18 cellular contexts compared by ENCODE assay signal in genomic region chr6:167221408-167222201, GRCh38.
"Had no signal": no experiment of that assay in that cellular context is flagged by ENCODE, and none has a peak within 500 bp of the region (broad histone marks: within the 10 kb centered on the region; RNA-seq: fewer than 3 reads in every experiment).

No MANE protein-coding gene starts in this region.

- ATAC-seq: esophagus mucosa, psoas muscle, T-cell had no signal

- H3K9me3 Mint-ChIP-seq: natural killer cell treated with Interleukin-12 subunit alpha and Interleukin-12 subunit beta and Interleukin-15 and Interleukin-18, amount 100 ng/mL, for 72 hours; T-cell had no signal

- H3K36me3 Mint-ChIP-seq: natural killer cell treated with Interleukin-12 subunit alpha and Interleukin-12 subunit beta and Interleukin-15 and Interleukin-18, amount 100 ng/mL, for 72 hours; T-cell had no signal

- H3K27ac Mint-ChIP-seq: natural killer cell treated with Interleukin-12 subunit alpha and Interleukin-12 subunit beta and Interleukin-15 and Interleukin-18, amount 100 ng/mL, for 72 hours; T-cell had no signal

- FAIRE-seq: astrocyte, colon, endometrium, kidney had no signal

- H3K4me3 Mint-ChIP-seq: natural killer cell treated with Interleukin-12 subunit alpha and Interleukin-12 subunit beta and Interleukin-15 and Interleukin-18, amount 100 ng/mL, for 72 hours; T-cell had no signal

- DNase-seq: activated CD4-positive, alpha-beta T cell treated with anti-CD3 and anti-CD28 coated beads for 1 hour; activated CD4-positive, alpha-beta T cell treated with anti-CD3 and anti-CD28 coated beads, Interleukin-2, amount 50 U/mL, for 4 hours; activated effector memory CD4-positive, alpha-beta T cell treated with Interleukin-2 at 50 U/mL for 16 hours; activated naive CD4-positive, alpha-beta T cell treated with anti-CD3 and anti-CD28 coated beads, Interleukin-2, amount 50 U/mL, for 16 hours; activated T-cell treated with anti-CD3 and anti-CD28 coated beads, Interleukin-2, amount 50 U/mL, for 1 hour; kidney; occipital lobe; psoas muscle; stimulated activated CD4-positive, alpha-beta T cell treated with anti-CD3 and anti-CD28 coated beads, Interleukin-1b, Interleukin-23, amount 100 ng/mL, for 48 hours; T-cell; T-helper 9 cell; thyroid gland; uterus had no signal
